Comparison of ENCODE assay signal across 27 cellular contexts in genomic region chr11:82829101-82829500, GRCh38.
"Had no signal": no experiment of that assay in that cellular context is flagged by ENCODE, and none has a peak within 500 bp of the region (broad histone marks: within the 10 kb centered on the region; RNA-seq: fewer than 3 reads in every experiment).

No MANE protein-coding gene starts in this region.

- H3K9me3 ChIP-seq: esophagus squamous epithelium, heart left ventricle, left lung, psoas muscle, sigmoid colon, stomach, thyroid gland, vagina had no signal

- DNase-seq: dermis blood vessel endothelial cell; effector memory CD4-positive, alpha-beta T cell; erythroblast; esophagus squamous epithelium; heart left ventricle; left cardiac atrium; left lung; mesendoderm; midbrain; naive thymus-derived CD4-positive, alpha-beta T cell; nucleus accumbens; psoas muscle; right cardiac atrium; sigmoid colon; stimulated activated CD4-positive, alpha-beta T cell treated with anti-CD3 and anti-CD28 coated beads, Interleukin-2, amount 100 ng/mL, for 24 hours; stimulated activated CD4-positive, alpha-beta T cell treated with anti-CD3 and anti-CD28 coated beads, Interleukin-4, amount 100 ng/mL, for 24 hours; stimulated activated naive CD4-positive, alpha-beta T cell treated with Interleukin-2 at 50 U/mL for 16 hours; stomach; thyroid gland; trophoblast cell had no signal

- ATAC-seq: heart left ventricle; left cardiac atrium; left lung; naive thymus-derived CD4-positive, alpha-beta T cell; psoas muscle; right cardiac atrium; stimulated activated effector memory CD8-positive, alpha-beta T cell treated with anti-CD3 and anti-CD28 coated beads, Interleukin-12 subunit alpha, Interleukin-12 subunit beta, amount 100 ng/mL, for 72 hours had no signal

- H3K27ac Mint-ChIP-seq: naive thymus-derived CD4-positive, alpha-beta T cell; stimulated activated effector memory CD8-positive, alpha-beta T cell treated with anti-CD3 and anti-CD28 coated beads, Interleukin-12 subunit alpha, Interleukin-12 subunit beta, amount 100 ng/mL, for 72 hours had no signal

- H3K4me1 Mint-ChIP-seq: naive thymus-derived CD4-positive, alpha-beta T cell; stimulated activated effector memory CD8-positive, alpha-beta T cell treated with anti-CD3 and anti-CD28 coated beads, Interleukin-12 subunit alpha, Interleukin-12 subunit beta, amount 100 ng/mL, for 72 hours had no signal

- H3K27me3 ChIP-seq: esophagus squamous epithelium, heart left ventricle, hepatocyte, left lung, sigmoid colon, stomach, thyroid gland, vagina had no signal

- H3K27ac ChIP-seq: coronary artery, esophagus squamous epithelium, heart left ventricle, hepatocyte, left lung, psoas muscle, sigmoid colon, stomach, thyroid gland, vagina had no signal

- H3K27me3 Mint-ChIP-seq: naive thymus-derived CD4-positive, alpha-beta T cell had no signal

- H2AFZ ChIP-seq: hepatocyte had no signal

- H3K4me3 Mint-ChIP-seq: naive thymus-derived CD4-positive, alpha-beta T cell; nephron; stimulated activated effector memory CD8-positive, alpha-beta T cell treated with anti-CD3 and anti-CD28 coated beads, Interleukin-12 subunit alpha, Interleukin-12 subunit beta, amount 100 ng/mL, for 72 hours had no signal

- H3K4me2 ChIP-seq: hepatocyte had no signal

- FAIRE-seq: endothelial cell of umbilical vein, frontal cortex had no signal

- H3K4me3 ChIP-seq: coronary artery, esophagus squamous epithelium, heart left ventricle, hepatocyte, left lung, psoas muscle, sigmoid colon, stomach, thyroid gland, vagina had no signal

- H3K4me1 ChIP-seq: esophagus squamous epithelium, left lung, psoas muscle, sigmoid colon, vagina had no signal

- H3K79me2 ChIP-seq: hepatocyte had no signal

- H3K9me3 Mint-ChIP-seq: naive thymus-derived CD4-positive, alpha-beta T cell; nephron; stimulated activated effector memory CD8-positive, alpha-beta T cell treated with anti-CD3 and anti-CD28 coated beads, Interleukin-12 subunit alpha, Interleukin-12 subunit beta, amount 100 ng/mL, for 72 hours had no signal
